8 cellular contexts compared by ENCODE assay signal in genomic region chr4:2932951-2933565, GRCh38. TPM values are rescaled to one million over a fixed set of nuclear protein-coding genes. Genes with fewer than 3 reads are reported as not detected.
A peak's percentile ranks its signal among the peaks of the same experiment; 100 is the strongest.
DNase-seq lines count a peak whose midpoint lies in the region; ATAC-seq, FAIRE-seq and TF ChIP-seq lines count a peak whose summit lies in the region.

No MANE protein-coding gene starts in this region.

- TF ChIP-seq POLR2A in HCT116 (IDR thresholded peaks at IDR 0.05; ENCODE audit: borderline replicate concordance, extremely low read depth, insufficient read depth, insufficient read length): no peak

- no peaks in the 10 kb centered on the region for H3K9me3 Mint-ChIP-seq in activated B cell treated with CpG ODN at 0.5 μM for 24 hours

- H2AFZ ChIP-seq in HCT116 (ENCODE audit: low read depth, low read length, poor library complexity, severe bottlenecking) (no peak overlapping the region), smooth muscle cell (ENCODE audit: low read depth) (no peak overlapping the region)

- RAD21 ChIA-PET in HCT116 (lab: Charles Lee; ENCODE audit: low non-redundant PET in 1 of 2, low total read pairs in 2 of 2, uncharacterized antibody in 2 of 2, unreplicated experiment in 2 of 2): no interaction called here

- H3K4me3 ChIP-seq in HCT116 (replicated peaks in 1 of 2; ENCODE audit: low read depth in 1 of 2, low read length in 2 of 2) (peak overlapping the region; percentile 65 to 95), foreskin fibroblast (ENCODE audit: low read depth in 1 of 2, low read length in 2 of 2) (peak overlapping the region; percentile 66 to 73), smooth muscle cell (peak overlapping the region; percentile 76)

- H4K20me1 ChIP-seq in HCT116 (ENCODE audit: insufficient read depth) (peaks cover 5% of the 10 kb centered on the region; the same call in 1 of the 2 replicates), smooth muscle cell (ENCODE audit: low read depth) (peaks cover 22% of the 10 kb centered on the region)

- H3K4me2 ChIP-seq in HCT116 (ENCODE audit: low read length) (peak overlapping the region; percentile 89), smooth muscle cell (peak overlapping the region; percentile 90)

- 92% methylated on average over 15 of the region's 15 CpGs for WGBS in smooth muscle cell (ENCODE audit: low lambda C conversion rate)

- peaks cover 2 to 37% of the 10 kb centered on the region in 2 experiments; a peak in 2 of 4 replicates for H3K36me3 ChIP-seq in HCT116 (ENCODE audit: control insufficient read depth in 1 of 2, insufficient read depth in 2 of 2, low read length in 2 of 2)
- H3K36me3 ChIP-seq in smooth muscle cell (ENCODE audit: low read depth): no peaks in the 10 kb centered on the region

- ATAC-seq in HCT116: no peak
- ATAC-seq in activated B cell treated with CpG ODN at 0.5 μM for 24 hours (ENCODE audit: low read depth): no peak
- no peak for ATAC-seq in HG02870 (IDR thresholded peaks at IDR 0.05; ENCODE audit: unreplicated experiment)

- H3K4me1 ChIP-seq in HCT116 (ENCODE audit: control insufficient read depth in 1 of 2, insufficient read depth in 2 of 2, low read length in 2 of 2) (peaks cover 24 to 40% of the 10 kb centered on the region in 2 experiments), smooth muscle cell (ENCODE audit: low read depth) (peaks cover 14% of the 10 kb centered on the region)

- peaks cover 53% of the 10 kb centered on the region for H3K36me3 Mint-ChIP-seq in activated B cell treated with CpG ODN at 0.5 μM for 24 hours (ENCODE audit: low read depth)

- H3K4me3 Mint-ChIP-seq in activated B cell treated with CpG ODN at 0.5 μM for 24 hours: peak overlapping the region; percentile 88

- CTCF ChIA-PET in HCT116 (lab: Charles Lee) (no interaction called here), activated B cell treated with CpG ODN at 0.5 μM for 24 hours (lab: Charles Lee) (no interaction called here)

- no peaks in the 10 kb centered on the region for H3K27me3 Mint-ChIP-seq in activated B cell treated with CpG ODN at 0.5 μM for 24 hours

- H3K9me3 ChIP-seq in HCT116 (ENCODE audit: control insufficient read depth in 1 of 2, insufficient read depth in 1 of 2, low read depth in 1 of 2, low read length in 2 of 2) (no peaks in the 10 kb centered on the region), smooth muscle cell (replicated peaks; ENCODE audit: low read depth) (no peaks in the 10 kb centered on the region)

- POLR2A ChIA-PET in HCT116 (lab: Charles Lee) (no interaction called here), activated B cell treated with CpG ODN at 0.5 μM for 24 hours (lab: Charles Lee) (interaction anchor here (1.0 to 2.4 kb wide), 5 partner anchors 11 to 187 kb away, joined by 6 to 10 read pairs (median 7); partner anchors contain the start of gene TNIP2)

- peaks cover 17% of the 10 kb centered on the region for H3F3A ChIP-seq in smooth muscle cell (ENCODE audit: low read depth)

- TF ChIP-seq CTCF in HCT116 (IDR thresholded peaks at IDR 0.05 in 2 of 3, conservative IDR thresholded peaks at IDR 0.05 in 1 of 3; ENCODE audit: borderline replicate concordance in 1 of 3, insufficient read depth in 1 of 3, low read depth in 2 of 3, low read length in 2 of 3) (no peak), activated B cell treated with CpG ODN at 0.5 μM for 24 hours (IDR thresholded peaks at IDR 0.05) (no peak), foreskin fibroblast (IDR thresholded peaks at IDR 0.05; ENCODE audit: low read depth, low read length) (no peak), smooth muscle cell (IDR thresholded peaks at IDR 0.05; ENCODE audit: borderline replicate concordance, insufficient read depth, poor library complexity, severe bottlenecking) (no peak)

- H3K79me2 ChIP-seq in HCT116 (ENCODE audit: insufficient read depth, low read length) (peaks cover 36% of the 10 kb centered on the region), smooth muscle cell (ENCODE audit: low read depth) (peaks cover 4% of the 10 kb centered on the region)

- H3K9ac ChIP-seq in HCT116 (ENCODE audit: low read length) (peak overlapping the region; percentile 74), smooth muscle cell (ENCODE audit: low read depth) (peak overlapping the region; percentile 22)

- no peak for DNase-seq in HCT116 (ENCODE audit: low read depth, low spot score)
- DNase-seq in activated B cell treated with CpG ODN at 0.5 μM for 24 hours: no peak
- no peak for DNase-seq in foreskin fibroblast
- no peak for DNase-seq in smooth muscle cell (lab: John Stamatoyannopoulos, UW; ENCODE audit: unreplicated experiment)
- no peak for DNase-seq in NCI-H526 treated with DMSO at 0.1 percent for 48 hours (lab: John Stamatoyannopoulos, UW)
- DNase-seq in NCI-H2107 (lab: John Stamatoyannopoulos, UW): no peak
- no peak for DNase-seq in frontal cortex (ENCODE audit: low spot score in 2 of 2)

- BruUV-seq in HCT116 (replicated peaks; lab: Mats Ljungman, UMichigan): no TSS peak

- intact Hi-C loops in HCT116 (cut with micrococcal nuclease) (no loop called here), activated B cell treated with CpG ODN at 0.5 μM for 24 hours (cut with micrococcal nuclease) (loop anchor here (1.0 to 10.0 kb wide), 9 partner anchors 15 to 688 kb away; partner anchors contain the start of genes CFAP99, HAUS3, POLN and RNF4)

- no peaks in the 10 kb centered on the region for H3K27me3 ChIP-seq in HCT116 (ENCODE audit: insufficient read depth, low read length)
- H3K27me3 ChIP-seq in smooth muscle cell (ENCODE audit: low read depth): no peaks in the 10 kb centered on the region

- TF ChIP-seq RAD21 in HCT116 (IDR thresholded peaks at IDR 0.05; ENCODE audit: low read depth): no peak

- peak overlapping the region; percentile 90 for H3K27ac Mint-ChIP-seq in activated B cell treated with CpG ODN at 0.5 μM for 24 hours

- peak overlapping the region; percentile 73; the same call in 1 of the 2 replicates for H3K27ac ChIP-seq in HCT116 (ENCODE audit: low read depth, low read length)
- H3K27ac ChIP-seq in smooth muscle cell (ENCODE audit: low read depth): peak overlapping the region; percentile 33

- no peak for FAIRE-seq in frontal cortex (lab: Jason Lieb, UNC)

- H3K9me2 ChIP-seq in HCT116 (ENCODE audit: insufficient read depth): no peaks in the 10 kb centered on the region

- peaks cover 61% of the 10 kb centered on the region for H3K4me1 Mint-ChIP-seq in activated B cell treated with CpG ODN at 0.5 μM for 24 hours

TF ChIP-seq in HCT116, 20 proteins besides CTCF, POLR2A, EP300 and RAD21:
- TF ChIP-seq TCF7L2 (IDR thresholded peaks at IDR 0.05; ENCODE audit: borderline replicate concordance, extremely low read depth, insufficient read depth, insufficient read length): no peak
- TF ChIP-seq EGR1 (IDR thresholded peaks at IDR 0.05; ENCODE audit: low read depth): no peak
- no peak for TF ChIP-seq ZFX (IDR thresholded peaks at IDR 0.05)
- TF ChIP-seq POLR2AphosphoS5 (IDR thresholded peaks at IDR 0.05; ENCODE audit: low read depth, low read length): no peak
- TF ChIP-seq ZBTB33 (IDR thresholded peaks at IDR 0.05; ENCODE audit: extremely low read depth, insufficient replicate concordance, low read length): no peak
- TF ChIP-seq ATF3 (IDR thresholded peaks at IDR 0.05): no peak
- no peak for TF ChIP-seq SRF (IDR thresholded peaks at IDR 0.05; ENCODE audit: low read depth)
- TF ChIP-seq ELF1 (IDR thresholded peaks at IDR 0.05; ENCODE audit: borderline replicate concordance, low read depth): no peak
- no peak for TF ChIP-seq EZH2 (IDR thresholded peaks at IDR 0.05)
- no peak for TF ChIP-seq FOSL1 (IDR thresholded peaks at IDR 0.05; ENCODE audit: low read depth)
- no peak for TF ChIP-seq MAX (IDR thresholded peaks at IDR 0.05)
- no peak for TF ChIP-seq CBX3 (IDR thresholded peaks at IDR 0.05; ENCODE audit: low read depth)
TF ChIP-seq in HCT116: peak in this region for 0.

RNA-seq across cellular contexts. Expression of gene NOP14, which starts 30.1 kb away (rescaled TPM):
- total RNA-seq in HCT116 (2021; ENCODE audit: unreplicated experiment) (67.3 TPM), activated B cell treated with CpG ODN at 0.5 μM for 24 hours (56.3 and 57.3 TPM in 2 replicates), smooth muscle cell (12.9 and 18.5 TPM in 2 replicates), frontal cortex (6.1 TPM)
- polyA plus RNA-seq in HCT116 (2012): 39.1 and 51.6 TPM in 2 replicates
- polyA plus RNA-seq in smooth muscle cell: 10.0 and 10.9 TPM in 2 replicates

RNA-seq across cellular contexts. Expression of gene GRK4, which starts 30.3 kb away (rescaled TPM):
- 4.2 TPM for total RNA-seq in HCT116 (2021; ENCODE audit: unreplicated experiment)
- 1.3 and 2.2 TPM in 2 replicates for polyA plus RNA-seq in HCT116 (2012)
- 1.4 and 2.1 TPM in 2 replicates for total RNA-seq in activated B cell treated with CpG ODN at 0.5 μM for 24 hours
- total RNA-seq in smooth muscle cell: 5.2 and 6.5 TPM in 2 replicates
- polyA plus RNA-seq in smooth muscle cell: 5.9 and 6.9 TPM in 2 replicates
- total RNA-seq in frontal cortex: 59.5 TPM
